ENCODE assay signal across 12 cellular contexts in the genomic region with DNA sequence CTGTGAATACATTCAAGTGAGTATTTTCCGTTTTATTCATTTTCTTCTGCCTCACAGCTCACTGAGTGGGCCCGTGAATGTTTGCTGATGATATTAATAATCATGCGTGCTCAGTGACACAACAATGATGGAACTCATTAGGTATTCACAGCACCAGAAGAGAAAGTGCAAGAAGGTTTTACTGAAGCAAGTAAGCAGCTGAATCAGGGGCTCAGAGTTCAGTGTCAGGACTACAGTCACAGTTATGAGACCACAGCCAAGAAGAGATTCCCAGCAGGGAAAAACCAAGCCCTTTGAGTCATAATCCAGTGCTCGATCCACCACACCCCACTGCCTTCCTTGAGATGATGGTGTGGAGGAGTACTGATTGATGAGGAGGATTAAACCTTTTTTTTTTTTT.
DNase-seq lines count a peak whose midpoint lies in the region; ATAC-seq and TF ChIP-seq lines count a peak whose summit lies in the region.
"Had no signal": no experiment of that assay in that cellular context is flagged by ENCODE, and none has a peak within 500 bp of the region (broad histone marks: within the 10 kb centered on the region; RNA-seq: fewer than 3 reads in every experiment).

No MANE protein-coding gene starts in this region.

- peaks cover 7% of the 10 kb centered on the region for H3K4me1 Mint-ChIP-seq in activated CD4-positive, alpha-beta T cell treated with anti-CD3 and anti-CD28 coated beads for 36 hours
- H3K4me1 Mint-ChIP-seq in glutamatergic neuron (ENCODE audit: low read depth, unreplicated experiment), result peaks cover 24% of the 10 kb centered on the region
- peaks cover 7% of the 10 kb centered on the region for H3K4me1 Mint-ChIP-seq in CD8-positive, alpha-beta T cell (ENCODE audit: low read depth)

- H3K36me3 ChIP-seq in testis (ENCODE audit: low read depth, missing control alignments), result no peaks in the 10 kb centered on the region
- H3K36me3 ChIP-seq in CD8-positive, alpha-beta T cell (ENCODE audit: insufficient read depth, low read length), result no peaks in the 10 kb centered on the region

- no peaks in the 10 kb centered on the region for H3K27me3 ChIP-seq in testis
- H3K27me3 ChIP-seq in CD8-positive, alpha-beta T cell (ENCODE audit: insufficient read depth, low read length), result no peaks in the 10 kb centered on the region

- peak overlapping the region; percentile 21 to 45 for H3K27ac ChIP-seq in testis
- no peak overlapping the region for H3K27ac ChIP-seq in CD8-positive, alpha-beta T cell (ENCODE audit: low read depth, low read length)
- H3K27ac ChIP-seq: KMS-11 had no signal

- intact Hi-C loops in activated CD4-positive, alpha-beta T cell treated with anti-CD3 and anti-CD28 coated beads for 36 hours (cut with DNase I, micrococcal nuclease), result no loop called here
- intact Hi-C loops in left ventricle myocardium superior (cut with micrococcal nuclease) (no loop called here), testis (cut with DNase I; ENCODE audit: low total_unique reads) (no loop called here)
- intact Hi-C loops in CD8-positive, alpha-beta T cell (cut with DNase I, micrococcal nuclease), result no loop called here

- in situ Hi-C loops in astrocyte of the spinal cord (cut with HindIII; ENCODE audit: low sequenced_read_pairs), result no loop called here

- no peak for TF ChIP-seq POLR2A in testis (IDR thresholded peaks at IDR 0.05)

- H3K9me3 ChIP-seq in testis, result no peaks in the 10 kb centered on the region
- no peaks in the 10 kb centered on the region for H3K9me3 ChIP-seq in CD8-positive, alpha-beta T cell (ENCODE audit: low read length)

- no peaks in the 10 kb centered on the region for H3K9me3 Mint-ChIP-seq in activated CD4-positive, alpha-beta T cell treated with anti-CD3 and anti-CD28 coated beads for 36 hours (ENCODE audit: low read depth)
- peaks cover 2% of the 10 kb centered on the region for H3K9me3 Mint-ChIP-seq in glutamatergic neuron (ENCODE audit: unreplicated experiment)
- no peaks in the 10 kb centered on the region for H3K9me3 Mint-ChIP-seq in CD8-positive, alpha-beta T cell
- H3K9me3 Mint-ChIP-seq: central memory CD8-positive, alpha-beta T cell had no signal

- H3K4me3 Mint-ChIP-seq in activated CD4-positive, alpha-beta T cell treated with anti-CD3 and anti-CD28 coated beads for 36 hours, result no peak overlapping the region
- H3K4me3 Mint-ChIP-seq in glutamatergic neuron (ENCODE audit: unreplicated experiment), result no peak overlapping the region
- H3K4me3 Mint-ChIP-seq in CD8-positive, alpha-beta T cell, result no peak overlapping the region
- H3K4me3 Mint-ChIP-seq: central memory CD8-positive, alpha-beta T cell had no signal

- peaks cover 40% of the 10 kb centered on the region for H3K27me3 Mint-ChIP-seq in activated CD4-positive, alpha-beta T cell treated with anti-CD3 and anti-CD28 coated beads for 36 hours
- H3K27me3 Mint-ChIP-seq in glutamatergic neuron (ENCODE audit: unreplicated experiment), result peaks cover 7% of the 10 kb centered on the region
- peaks cover 23% of the 10 kb centered on the region for H3K27me3 Mint-ChIP-seq in CD8-positive, alpha-beta T cell (ENCODE audit: low read depth)

- no peak overlapping the region for H3K4me3 ChIP-seq in astrocyte of the spinal cord (ENCODE audit: low read depth, low read length)
- H3K4me3 ChIP-seq in testis, result no peak overlapping the region
- H3K4me3 ChIP-seq in CD8-positive, alpha-beta T cell (ENCODE audit: low read depth, low read length), result no peak overlapping the region

- H3K27ac Mint-ChIP-seq in activated CD4-positive, alpha-beta T cell treated with anti-CD3 and anti-CD28 coated beads for 36 hours, result no peak overlapping the region
- no peak overlapping the region for H3K27ac Mint-ChIP-seq in glutamatergic neuron (ENCODE audit: unreplicated experiment)
- H3K27ac Mint-ChIP-seq in CD8-positive, alpha-beta T cell, result no peak overlapping the region

- TF ChIP-seq CTCF in astrocyte of the spinal cord (IDR thresholded peaks at IDR 0.05; ENCODE audit: low read depth, low read length) (no peak), testis (IDR thresholded peaks at IDR 0.05) (no peak), glutamatergic neuron (IDR thresholded peaks at IDR 0.05; ENCODE audit: partially characterized antibody, unreplicated experiment) (no peak)
- TF ChIP-seq CTCF in CD8-positive, alpha-beta T cell (IDR thresholded peaks at IDR 0.05), result no peak

- H3K4me1 ChIP-seq in testis, result peaks cover 28% of the 10 kb centered on the region
- peaks cover 7% of the 10 kb centered on the region for H3K4me1 ChIP-seq in CD8-positive, alpha-beta T cell (ENCODE audit: insufficient read depth, low read length)

- ATAC-seq in activated CD4-positive, alpha-beta T cell treated with anti-CD3 and anti-CD28 coated beads for 36 hours, result peak; percentile 26
- ATAC-seq in left ventricle myocardium superior (peak; percentile 65), GM19455 (IDR thresholded peaks at IDR 0.05; ENCODE audit: unreplicated experiment) (no peak)
- ATAC-seq in CD8-positive, alpha-beta T cell, result no peak

- POLR2A ChIA-PET in activated CD4-positive, alpha-beta T cell treated with anti-CD3 and anti-CD28 coated beads for 36 hours (lab: Charles Lee), result no interaction called here
- POLR2A ChIA-PET in CD8-positive, alpha-beta T cell (lab: Charles Lee), result no interaction called here

- DNase-seq in activated CD4-positive, alpha-beta T cell treated with anti-CD3 and anti-CD28 coated beads for 36 hours, result no peak
- DNase-seq in activated CD4-positive, alpha-beta T cell treated with anti-CD3 and anti-CD28 coated beads, Interleukin-2, amount 50 U/mL, for 1 hour, result no peak
- DNase-seq in astrocyte of the spinal cord (ENCODE audit: low read depth, low spot score) (peak; percentile 94), left ventricle myocardium superior (no peak), testis (no peak), glutamatergic neuron (no peak)
- no peak for DNase-seq in CD8-positive, alpha-beta T cell
- DNase-seq: GDM1, NCI-H510A treated with DMSO at 0.1 percent for 48 hours had no signal

- CTCF ChIA-PET in activated CD4-positive, alpha-beta T cell treated with anti-CD3 and anti-CD28 coated beads for 36 hours (lab: Charles Lee), result no interaction called here
- CTCF ChIA-PET in CD8-positive, alpha-beta T cell (lab: Charles Lee), result no interaction called here

- H3K36me3 Mint-ChIP-seq in activated CD4-positive, alpha-beta T cell treated with anti-CD3 and anti-CD28 coated beads for 36 hours (ENCODE audit: low read depth), result no peaks in the 10 kb centered on the region
- H3K36me3 Mint-ChIP-seq in glutamatergic neuron (ENCODE audit: unreplicated experiment), result no peaks in the 10 kb centered on the region
- H3K36me3 Mint-ChIP-seq in CD8-positive, alpha-beta T cell, result no peaks in the 10 kb centered on the region

- WGBS in testis, 2 donors, result 80 to 83% methylated on average over 4 of the region's 4 CpGs

Comparison
In these comparisons a context has a peak if more than half of its experiments do, and no peak if none do; other contexts are left out.
1. ATAC-seq: peak in activated CD4-positive, alpha-beta T cell treated with anti-CD3 and anti-CD28 coated beads for 36 hours (single experiment) and left ventricle myocardium superior (single experiment); none in GM19455 (single experiment) and CD8-positive, alpha-beta T cell (single experiment).